19 cellular contexts compared by ENCODE assay signal in the genomic region with DNA sequence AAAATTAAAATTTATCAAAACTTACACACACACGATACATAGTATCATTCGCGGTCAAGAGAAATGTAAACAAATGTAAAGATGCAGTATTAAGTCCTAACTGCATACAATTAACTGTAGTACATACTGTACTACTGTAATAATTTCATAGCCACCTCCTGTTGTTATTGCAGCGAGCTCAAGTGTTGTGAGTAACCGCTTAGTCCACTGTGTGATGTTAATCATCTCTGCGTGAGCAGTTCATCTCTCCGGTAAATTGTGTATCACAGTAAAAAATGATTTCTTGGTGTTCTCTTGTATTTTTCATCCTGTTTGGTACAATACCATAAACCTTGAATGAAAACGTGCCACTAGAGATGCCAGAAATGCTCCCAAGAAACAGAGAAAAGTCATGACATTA.
"Had no signal": no experiment of that assay in that cellular context is flagged by ENCODE, and none has a peak within 500 bp of the region (broad histone marks: within the 10 kb centered on the region; RNA-seq: fewer than 3 reads in every experiment).

No MANE protein-coding gene starts in this region.

- H3K4me3 ChIP-seq: esophagus muscularis mucosa, left lung, ovary, sigmoid colon, testis, upper lobe of right lung had no signal

- DNase-seq: activated CD4-positive, alpha-beta T cell treated with anti-CD3 and anti-CD28 coated beads for 1 hour; activated CD4-positive, alpha-beta T cell treated with anti-CD3 and anti-CD28 coated beads, Interleukin-2, amount 50 U/mL, for 48 hours; activated CD8-positive, alpha-beta memory T cell treated with anti-CD3 and anti-CD28 coated beads, Interleukin-2, amount 10 ng/mL, durations not matched to agents 7 days and 5 days; activated effector memory CD4-positive, alpha-beta T cell treated with anti-CD3 and anti-CD28 coated beads, Interleukin-2, amount 50 U/mL, for 16 hours; activated T-cell treated with anti-CD3 and anti-CD28 coated beads, Interleukin-2, amount 50 U/mL, for 24 hours; foreskin keratinocyte; heart left ventricle; left lung; mesendoderm; ovary; sigmoid colon; stimulated activated CD4-positive, alpha-beta T cell treated with anti-CD3 and anti-CD28 coated beads, Interleukin-4, amount 100 ng/mL, for 1 hour; stimulated activated naive CD8-positive, alpha-beta T cell treated with anti-CD3 and anti-CD28 coated beads, Interleukin-15, amount 100 ng/mL, for 72 hours; T-helper 9 cell; testis; upper lobe of right lung had no signal

- H3K9me3 Mint-ChIP-seq: activated T-cell treated with anti-CD3 and anti-CD28 coated beads, Interleukin-2, amount 50 U/mL, for 24 hours; stimulated activated naive CD8-positive, alpha-beta T cell treated with anti-CD3 and anti-CD28 coated beads, Interleukin-15, amount 100 ng/mL, for 72 hours had no signal

- H3K36me3 Mint-ChIP-seq: activated CD8-positive, alpha-beta memory T cell treated with anti-CD3 and anti-CD28 coated beads, Interleukin-2, amount 10 ng/mL, durations not matched to agents 7 days and 5 days; activated naive CD8-positive, alpha-beta T cell had no signal

- H3K4me1 Mint-ChIP-seq: stimulated activated naive CD8-positive, alpha-beta T cell treated with anti-CD3 and anti-CD28 coated beads, Interleukin-15, amount 100 ng/mL, for 72 hours had no signal

- ATAC-seq: activated CD8-positive, alpha-beta memory T cell treated with anti-CD3 and anti-CD28 coated beads, Interleukin-2, amount 10 ng/mL, durations not matched to agents 7 days and 5 days; foreskin keratinocyte; heart left ventricle; left lung; stimulated activated naive CD8-positive, alpha-beta T cell treated with anti-CD3 and anti-CD28 coated beads, Interleukin-15, amount 100 ng/mL, for 72 hours; upper lobe of right lung had no signal

- H3K27ac Mint-ChIP-seq: activated CD8-positive, alpha-beta memory T cell treated with anti-CD3 and anti-CD28 coated beads, Interleukin-2, amount 10 ng/mL, durations not matched to agents 7 days and 5 days; activated naive CD8-positive, alpha-beta T cell; activated T-cell treated with anti-CD3 and anti-CD28 coated beads, Interleukin-2, amount 50 U/mL, for 24 hours; brain; stimulated activated naive CD8-positive, alpha-beta T cell treated with anti-CD3 and anti-CD28 coated beads, Interleukin-15, amount 100 ng/mL, for 72 hours had no signal

- H3K4me3 Mint-ChIP-seq: activated CD8-positive, alpha-beta memory T cell treated with anti-CD3 and anti-CD28 coated beads, Interleukin-2, amount 10 ng/mL, durations not matched to agents 7 days and 5 days; activated naive CD8-positive, alpha-beta T cell; activated T-cell treated with anti-CD3 and anti-CD28 coated beads, Interleukin-2, amount 50 U/mL, for 24 hours; stimulated activated naive CD8-positive, alpha-beta T cell treated with anti-CD3 and anti-CD28 coated beads, Interleukin-15, amount 100 ng/mL, for 72 hours had no signal
